Comparison of ENCODE assay signal across 10 cellular contexts in genomic region chr4:81198609-81199008, GRCh38. TPM values are rescaled to one million over a fixed set of nuclear protein-coding genes. Genes with fewer than 3 reads are reported as not detected.
"Had no signal": no experiment of that assay in that cellular context is flagged by ENCODE, and none has a peak within 500 bp of the region (broad histone marks: within the 10 kb centered on the region; RNA-seq: fewer than 3 reads in every experiment).

No MANE protein-coding gene starts in this region.

- H3K27ac ChIP-seq: HL-60 had no signal

- H3K27ac Mint-ChIP-seq: GM23338, H9, HFFc6, IgD-negative memory B cell had no signal

- H3K4me3 ChIP-seq: GM23338 had no signal

- H3K4me1 Mint-ChIP-seq: GM23338, H9, IgD-negative memory B cell had no signal

- H3K36me3 Mint-ChIP-seq: IgD-negative memory B cell had no signal

- H3K27me3 Mint-ChIP-seq: IgD-negative memory B cell had no signal

- H3K4me3 Mint-ChIP-seq: GM23338, H9, HFFc6, IgD-negative memory B cell had no signal

- ATAC-seq: GM23338, HCT116, HepG2 had no signal

- FAIRE-seq: H1, H54, HepG2 had no signal

- H3K9me3 Mint-ChIP-seq: GM23338, H9 had no signal

- DNase-seq: H9, HFFc6, KBM-7 had no signal

RNA-seq across cellular contexts. Expression of gene PRKG2, which starts 16.4 kb away (rescaled TPM):
- total RNA-seq: HFFc6 had no signal
